20 cellular contexts compared by ENCODE assay signal in the genomic region with DNA sequence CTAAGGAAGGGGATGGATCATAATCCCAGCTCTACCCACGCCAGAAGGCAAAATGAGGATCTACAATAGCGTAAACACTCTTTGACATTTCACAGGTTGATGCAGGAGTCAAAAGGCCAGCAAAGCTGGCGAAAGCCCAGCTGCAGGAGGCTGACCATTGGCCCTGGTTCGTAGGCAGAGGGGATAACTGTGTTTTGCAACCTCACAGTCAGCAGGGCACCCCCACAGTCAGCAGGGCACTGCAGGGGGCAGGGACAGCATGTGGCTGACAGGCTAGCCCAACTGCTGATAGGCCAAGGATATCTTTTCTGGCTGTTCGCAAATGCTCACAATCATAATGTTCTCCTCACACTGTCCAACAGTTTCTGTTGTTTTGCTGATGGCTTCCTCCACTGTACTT.
DNase-seq lines count a peak whose midpoint lies in the region; ATAC-seq, FAIRE-seq and TF ChIP-seq lines count a peak whose summit lies in the region.
"Had no signal": no experiment of that assay in that cellular context is flagged by ENCODE, and none has a peak within 500 bp of the region (broad histone marks: within the 10 kb centered on the region; RNA-seq: fewer than 3 reads in every experiment).

No MANE protein-coding gene starts in this region.

- no peaks in the 10 kb centered on the region for H3K4me1 ChIP-seq in HEK293 (ENCODE audit: control insufficient read depth, insufficient read depth, low read length)
- H3K4me1 ChIP-seq in liver (ENCODE audit: control insufficient read depth in 4 of 4, insufficient read depth in 4 of 4, low read length in 3 of 4), result no peaks in the 10 kb centered on the region
- H3K4me1 ChIP-seq: BLaER1 treated with 17β-estradiol and CSF1 and Interleukin-3, amounts not matched to agents 10 nM and 100 nM had no signal

- WGBS in liver, result 45% methylated on average over 5 of the region's 5 CpGs

- POLR2A ChIA-PET in HEK293 (lab: Yijun Ruan, JAX), result no interaction called here

- H3K27me3 ChIP-seq in liver (ENCODE audit: control insufficient read depth in 4 of 4, insufficient read depth in 4 of 4, low read length in 3 of 4), result no peaks in the 10 kb centered on the region
- H3K27me3 ChIP-seq: BLaER1 treated with 17β-estradiol and CSF1 and Interleukin-3, amounts not matched to agents 10 nM and 100 nM had no signal

- TF ChIP-seq CTCF in HEK293 (tag by site-specific recombination; IDR thresholded peaks at IDR 0.05), result no peak
- TF ChIP-seq CTCF in liver (IDR thresholded peaks at IDR 0.05; ENCODE audit: low read depth, low read length, missing input control), result no peak

- ATAC-seq in GM21360 (IDR thresholded peaks at IDR 0.05; ENCODE audit: unreplicated experiment), result no peak
- ATAC-seq: CD8-positive, alpha-beta T cell; HCT116 had no signal

- H3K4me3 ChIP-seq in HEK293 (ENCODE audit: low read depth, low read length) (no peak overlapping the region), liver (ENCODE audit: low read depth in 1 of 3, low read length in 3 of 3) (no peak overlapping the region)
- H3K4me3 ChIP-seq: BLaER1 treated with 17β-estradiol and CSF1 and Interleukin-3, amounts not matched to agents 10 nM and 100 nM; GM23248 had no signal

- no peaks in the 10 kb centered on the region for H3K36me3 ChIP-seq in HEK293 (ENCODE audit: control insufficient read depth in 2 of 2, insufficient read depth in 1 of 2, low read length in 2 of 2)
- H3K36me3 ChIP-seq in liver (ENCODE audit: control insufficient read depth in 4 of 4, insufficient read depth in 3 of 4, low read depth in 1 of 4, low read length in 3 of 4), result no peaks in the 10 kb centered on the region
- H3K36me3 ChIP-seq: BLaER1 treated with 17β-estradiol and CSF1 and Interleukin-3, amounts not matched to agents 10 nM and 100 nM had no signal

- DNase-seq in cerebellar cortex (ENCODE audit: low spot score) (peak; percentile 19), urothelium cell line (ENCODE audit: low spot score) (no peak), DMS153 (lab: John Stamatoyannopoulos, UW) (no peak), Kasumi-1 (lab: John Stamatoyannopoulos, UW) (no peak)
- DNase-seq: 8988T; Calu3; CD8-positive, alpha-beta T cell; DMS53; DND-41; EL; GM23248 had no signal

- TF ChIP-seq RAD21 in liver (IDR thresholded peaks at IDR 0.05), result no peak

- no peak overlapping the region for H3K9ac ChIP-seq in liver (ENCODE audit: low read depth in 1 of 2, low read length in 2 of 2)
- H3K9ac ChIP-seq: BLaER1 treated with 17β-estradiol and CSF1 and Interleukin-3, amounts not matched to agents 10 nM and 100 nM; GM23248 had no signal

- CTCF ChIA-PET in HEK293 (lab: Yijun Ruan, JAX), result no interaction called here

- peak; percentile 48 for FAIRE-seq in urothelium cell line (lab: Jason Lieb, UNC)
- FAIRE-seq: G401.6, GM12891, GM19239, H54 had no signal

- no peak overlapping the region for H3K27ac ChIP-seq in HEK293 (ENCODE audit: extremely low read depth, low read depth, low read length)
- H3K27ac ChIP-seq in liver (ENCODE audit: low read depth in 1 of 2, low read length in 2 of 2), result no peak overlapping the region
- H3K27ac ChIP-seq: BLaER1 treated with 17β-estradiol and CSF1 and Interleukin-3, amounts not matched to agents 10 nM and 100 nM; GM23248 had no signal

- H3K9me3 ChIP-seq in HEK293 (ENCODE audit: control insufficient read depth, insufficient read depth, low read depth, low read length) (no peaks in the 10 kb centered on the region), liver (ENCODE audit: control insufficient read depth in 4 of 4, low read length in 3 of 4) (no peaks in the 10 kb centered on the region)

TF ChIP-seq in HEK293, 187 proteins besides CTCF, POLR2A, EP300 and RAD21:
- TF ChIP-seq ZNF48 (tag by site-specific recombination; IDR thresholded peaks at IDR 0.05) (no peak), ZNF561 (tag by site-specific recombination; IDR thresholded peaks at IDR 0.05; ENCODE audit: borderline replicate concordance) (no peak), ZIC2 (tag by site-specific recombination; IDR thresholded peaks at IDR 0.05) (peak; percentile 55; the same call in 1 of the 2 replicates), ZNF132 (tag by site-specific recombination; IDR thresholded peaks at IDR 0.05; ENCODE audit: borderline replicate concordance) (no peak)

TF ChIP-seq in liver, 16 proteins besides CTCF, POLR2A, EP300 and RAD21:
- peak in 1 of 2 donors; percentile 66 for TF ChIP-seq RXRA (IDR thresholded peaks at IDR 0.05)
- TF ChIP-seq HNF4A (conservative IDR thresholded peaks at IDR 0.05), result peak; percentile 20 to 65
- TF ChIP-seq, protein P1, sequence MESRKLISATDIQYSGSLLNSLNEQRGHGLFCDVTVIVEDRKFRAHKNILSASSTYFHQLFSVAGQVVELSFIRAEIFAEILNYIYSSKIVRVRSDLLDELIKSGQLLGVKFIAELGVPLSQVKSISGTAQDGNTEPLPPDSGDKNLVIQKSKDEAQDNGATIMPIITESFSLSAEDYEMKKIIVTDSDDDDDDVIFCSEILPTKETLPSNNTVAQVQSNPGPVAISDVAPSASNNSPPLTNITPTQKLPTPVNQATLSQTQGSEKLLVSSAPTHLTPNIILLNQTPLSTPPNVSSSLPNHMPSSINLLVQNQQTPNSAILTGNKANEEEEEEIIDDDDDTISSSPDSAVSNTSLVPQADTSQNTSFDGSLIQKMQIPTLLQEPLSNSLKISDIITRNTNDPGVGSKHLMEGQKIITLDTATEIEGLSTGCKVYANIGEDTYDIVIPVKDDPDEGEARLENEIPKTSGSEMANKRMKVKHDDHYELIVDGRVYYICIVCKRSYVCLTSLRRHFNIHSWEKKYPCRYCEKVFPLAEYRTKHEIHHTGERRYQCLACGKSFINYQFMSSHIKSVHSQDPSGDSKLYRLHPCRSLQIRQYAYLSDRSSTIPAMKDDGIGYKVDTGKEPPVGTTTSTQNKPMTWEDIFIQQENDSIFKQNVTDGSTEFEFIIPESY (IDR thresholded peaks at IDR 0.05), result no peak
